In the genomic region with DNA sequence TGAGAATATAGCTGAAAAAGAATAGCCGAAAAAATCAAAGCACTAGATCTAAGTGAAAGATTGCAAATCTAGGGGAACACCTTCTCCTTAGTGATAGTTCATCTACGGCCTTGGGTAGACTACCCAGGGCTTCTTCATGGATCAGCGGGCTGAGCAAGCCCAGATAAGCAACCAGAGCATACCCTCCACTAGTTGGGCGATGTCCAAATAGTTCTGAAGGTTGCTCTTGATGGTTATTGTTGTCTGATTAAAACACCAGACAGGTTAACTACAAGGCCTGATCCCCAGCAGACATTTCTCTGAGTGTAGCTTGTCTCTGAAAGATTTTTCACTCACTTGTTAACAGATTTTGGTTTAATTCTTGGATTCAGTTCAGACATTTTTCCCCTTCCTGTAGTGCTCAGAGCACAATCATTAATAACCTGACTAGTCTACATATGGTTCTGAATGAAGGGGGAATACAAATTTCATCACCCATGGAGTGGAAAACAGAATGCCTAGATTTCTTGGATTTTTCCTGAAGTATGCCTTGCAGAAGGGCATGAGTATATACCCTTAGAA, we compare ENCODE assay signal across 31 cellular contexts.
A peak's percentile ranks its signal among the peaks of the same experiment; 100 is the strongest.
DNase-seq lines count a peak whose midpoint lies in the region; ATAC-seq, FAIRE-seq and TF ChIP-seq lines count a peak whose summit lies in the region.
"Had no signal": no experiment of that assay in that cellular context is flagged by ENCODE, and none has a peak within 500 bp of the region (broad histone marks: within the 10 kb centered on the region; RNA-seq: fewer than 3 reads in every experiment).

No MANE protein-coding gene starts in this region.

- no peak for TF ChIP-seq EP300 in A549 (IDR thresholded peaks at IDR 0.05)

- H3K4me3 ChIP-seq in A549 (no peak overlapping the region), endothelial cell of umbilical vein (replicated peaks in 1 of 3; ENCODE audit: insufficient read depth in 1 of 3, low read depth in 1 of 3, low read length in 3 of 3) (no peak overlapping the region), parathyroid adenoma (ENCODE audit: low read depth, low read length) (no peak overlapping the region)
- H3K4me3 ChIP-seq: heart left ventricle, psoas muscle, sigmoid colon, SJCRH30 had no signal

- H3K9me1 ChIP-seq in endothelial cell of umbilical vein (replicated peaks; ENCODE audit: control insufficient read depth, extremely low read depth, insufficient read depth, low read length): no peaks in the 10 kb centered on the region

- peak; percentile 43 for FAIRE-seq in A549 (lab: Jason Lieb, UNC)
- FAIRE-seq in endothelial cell of umbilical vein (lab: Jason Lieb, UNC): no peak
- FAIRE-seq: GM19239, H1 had no signal

- H3K4me2 ChIP-seq in A549 (no peak overlapping the region), endothelial cell of umbilical vein (ENCODE audit: insufficient read depth, low read length) (no peak overlapping the region), parathyroid adenoma (ENCODE audit: low read length) (no peak overlapping the region)

- intact Hi-C loops in endothelial cell of umbilical vein (cut with micrococcal nuclease): no loop called here

- no TSS peak for BruUV-seq in endothelial cell of umbilical vein (replicated peaks; lab: Mats Ljungman, UMichigan)

- H2AFZ ChIP-seq in endothelial cell of umbilical vein (ENCODE audit: low read depth, low read length): no peak overlapping the region
- H2AFZ ChIP-seq in parathyroid adenoma: peak overlapping the region; percentile 8

- DNase-seq in A549 (ENCODE audit: low read depth in 1 of 2, low spot score in 1 of 2) (no peak), NCI-H226 (peak; percentile 54), endothelial cell of umbilical vein (ENCODE audit: low read depth, low spot score) (peak; percentile 7), COLO829 (ENCODE audit: low spot score) (no peak), NCI-H2029 treated with DMSO at 0.1 percent for 48 hours (lab: John Stamatoyannopoulos, UW) (no peak)
- DNase-seq: 8988T; activated CD4-positive, alpha-beta T cell treated with anti-CD3 and anti-CD28 coated beads for 4 hours; activated CD8-positive, alpha-beta T cell treated with anti-CD3 and anti-CD28 coated beads, Interleukin-2, amount 10 ng/mL, durations not matched to agents 7 days and 5 days; activated naive CD4-positive, alpha-beta T cell treated with anti-CD3 and anti-CD28 coated beads, Interleukin-2, amount 50 U/mL, for 16 hours; amniotic stem cell; CD4-positive, alpha-beta memory T cell; effector CD8-positive, alpha-beta T cell; EL; heart left ventricle; islet precursor cell; Karpas-422; NCI-H1436; NCI-H774; psoas muscle; sigmoid colon; SJCRH30; stimulated activated CD4-positive, alpha-beta T cell treated with anti-CD3 and anti-CD28 coated beads, Interleukin-4, amount 100 ng/mL, for 24 hours; SW 1271 had no signal

- H3K4me1 ChIP-seq in A549 (peaks cover 69% of the 10 kb centered on the region), endothelial cell of umbilical vein (ENCODE audit: control insufficient read depth, extremely low read depth, insufficient read depth, low read length) (peaks cover 20% of the 10 kb centered on the region), parathyroid adenoma (peaks cover 13% of the 10 kb centered on the region)

- CTCF ChIA-PET in A549 (lab: Yijun Ruan, JAX) (no interaction called here), endothelial cell of umbilical vein (lab: Charles Lee) (interaction anchor here (0.9 kb wide), 1 partner anchor 24 kb away, joined by 4 read pairs; no protein-coding TSS in a partner anchor)

- peaks cover 51% of the 10 kb centered on the region for H3K36me3 Mint-ChIP-seq in stimulated activated memory B cell treated with anti-CD40 and anti-IgM and Interleukin-4, amounts not matched to agents 10 μg/mL and 1 μg/mL and 100 μg/mL, for 72 hours
- H3K36me3 Mint-ChIP-seq: type B pancreatic cell had no signal

- H3K9ac ChIP-seq in endothelial cell of umbilical vein (replicated peaks; ENCODE audit: extremely low read depth, insufficient read depth, low read length) (no peak overlapping the region), parathyroid adenoma (no peak overlapping the region)

- no peaks in the 10 kb centered on the region for H3K36me3 ChIP-seq in endothelial cell of umbilical vein (ENCODE audit: control insufficient read depth in 2 of 2, extremely low read depth in 1 of 2, insufficient read depth in 2 of 2, low read length in 2 of 2)
- H3K36me3 ChIP-seq in parathyroid adenoma (ENCODE audit: control insufficient read depth, insufficient read depth, low read length): no peaks in the 10 kb centered on the region
- H3K36me3 ChIP-seq: sigmoid colon, SJCRH30 had no signal

- WGBS in A549 (ENCODE audit: missing lambda C conversion rate): 88% methylated on average over 4 of the region's 4 CpGs

- no peaks in the 10 kb centered on the region for H4K20me1 ChIP-seq in endothelial cell of umbilical vein (replicated peaks; ENCODE audit: control insufficient read depth, extremely low read depth, insufficient read depth, low read length)

- peaks cover 5% of the 10 kb centered on the region for H3K9me3 Mint-ChIP-seq in stimulated activated memory B cell treated with anti-CD40 and anti-IgM and Interleukin-4, amounts not matched to agents 10 μg/mL and 1 μg/mL and 100 μg/mL, for 72 hours
- H3K9me3 Mint-ChIP-seq: activated T-helper 17 cell treated with anti-CD3 and anti-CD28 coated beads, Interleukin-2, amount 50 U/mL, for 72 hours; type B pancreatic cell had no signal

- H3K9me3 ChIP-seq in A549 (0 out of 3 replicates have a peak, but pooled peaks cover 2% of the 10 kb centered on the region), endothelial cell of umbilical vein (replicated peaks; ENCODE audit: control insufficient read depth, insufficient read depth, low read length) (no peaks in the 10 kb centered on the region), parathyroid adenoma (ENCODE audit: control insufficient read depth, low read length) (no peaks in the 10 kb centered on the region)
- H3K9me3 ChIP-seq: heart left ventricle, psoas muscle, sigmoid colon, SJCRH30 had no signal

- no peak for TF ChIP-seq RAD21 in A549 (conservative IDR thresholded peaks at IDR 0.05 in 1 of 2, IDR thresholded peaks at IDR 0.05 in 1 of 2)

- H3K27ac ChIP-seq in A549 (peak overlapping the region; percentile 12 to 64; a peak in 4 of 6 replicates), endothelial cell of umbilical vein (ENCODE audit: insufficient read depth, low read depth, low read length) (no peak overlapping the region), parathyroid adenoma (peak overlapping the region; percentile 2)
- H3K27ac ChIP-seq: psoas muscle, sigmoid colon, SJCRH30, VCaP had no signal

- no peak overlapping the region for H3K27ac Mint-ChIP-seq in stimulated activated memory B cell treated with anti-CD40 and anti-IgM and Interleukin-4, amounts not matched to agents 10 μg/mL and 1 μg/mL and 100 μg/mL, for 72 hours
- H3K27ac Mint-ChIP-seq: type B pancreatic cell had no signal

- no peak overlapping the region for H3K4me3 Mint-ChIP-seq in stimulated activated memory B cell treated with anti-CD40 and anti-IgM and Interleukin-4, amounts not matched to agents 10 μg/mL and 1 μg/mL and 100 μg/mL, for 72 hours
- H3K4me3 Mint-ChIP-seq: activated CD8-positive, alpha-beta T cell treated with anti-CD3 and anti-CD28 coated beads, Interleukin-2, amount 10 ng/mL, durations not matched to agents 7 days and 5 days; type B pancreatic cell had no signal

- H3K27me3 ChIP-seq in endothelial cell of umbilical vein (ENCODE audit: control insufficient read depth in 2 of 2, insufficient read depth in 2 of 2, low read length in 2 of 2) (no peaks in the 10 kb centered on the region), parathyroid adenoma (ENCODE audit: control insufficient read depth, insufficient read depth, low read length) (no peaks in the 10 kb centered on the region)
- H3K27me3 ChIP-seq: heart left ventricle, sigmoid colon, SJCRH30 had no signal

- dilution Hi-C loops in endothelial cell of umbilical vein (cut with MboI; ENCODE audit: extremely low pct_ligation_motif_present, low sequenced_read_pairs): no loop called here

- no peaks in the 10 kb centered on the region for H3K79me2 ChIP-seq in endothelial cell of umbilical vein (ENCODE audit: control insufficient read depth, insufficient read depth, low read length)
- no peaks in the 10 kb centered on the region for H3K79me2 ChIP-seq in parathyroid adenoma

- ATAC-seq in A549 (no peak), GM21390 (IDR thresholded peaks at IDR 0.05; ENCODE audit: unreplicated experiment) (no peak)
- ATAC-seq in stimulated activated memory B cell treated with anti-CD40 and anti-IgM and Interleukin-4, amounts not matched to agents 10 μg/mL and 1 μg/mL and 100 μg/mL, for 72 hours: no peak
- ATAC-seq: activated CD8-positive, alpha-beta T cell treated with anti-CD3 and anti-CD28 coated beads, Interleukin-2, amount 10 ng/mL, durations not matched to agents 7 days and 5 days; activated T-helper 17 cell treated with anti-CD3 and anti-CD28 coated beads, Interleukin-2, amount 50 U/mL, for 72 hours; heart left ventricle; psoas muscle had no signal

- TF ChIP-seq POLR2A in A549 (IDR thresholded peaks at IDR 0.05; ENCODE audit: low read length) (no peak), endothelial cell of umbilical vein (IDR thresholded peaks at IDR 0.05; ENCODE audit: low read depth, low read length) (no peak)

- TF ChIP-seq CTCF in A549 (IDR thresholded peaks at IDR 0.05) (no peak), endothelial cell of umbilical vein (IDR thresholded peaks at IDR 0.05; ENCODE audit: extremely low read depth in 1 of 2, insufficient read depth in 1 of 2, low read depth in 1 of 2, low read length in 2 of 2) (no peak), parathyroid adenoma (IDR thresholded peaks at IDR 0.05) (no peak)

- H3K4me1 Mint-ChIP-seq in stimulated activated memory B cell treated with anti-CD40 and anti-IgM and Interleukin-4, amounts not matched to agents 10 μg/mL and 1 μg/mL and 100 μg/mL, for 72 hours: no peaks in the 10 kb centered on the region

- H3K27me3 Mint-ChIP-seq in stimulated activated memory B cell treated with anti-CD40 and anti-IgM and Interleukin-4, amounts not matched to agents 10 μg/mL and 1 μg/mL and 100 μg/mL, for 72 hours: no peaks in the 10 kb centered on the region
- H3K27me3 Mint-ChIP-seq: activated T-helper 17 cell treated with anti-CD3 and anti-CD28 coated beads, Interleukin-2, amount 50 U/mL, for 72 hours; CD4-positive, alpha-beta memory T cell; type B pancreatic cell had no signal

- POLR2A ChIA-PET in A549 (lab: Yijun Ruan, JAX): no interaction called here
- POLR2A ChIA-PET in endothelial cell of umbilical vein (lab: Charles Lee): no interaction called here

TF ChIP-seq in A549, 52 proteins besides CTCF, POLR2A, EP300 and RAD21 (continues in another document):
- TF ChIP-seq PHF8 (IDR thresholded peaks at IDR 0.05; ENCODE audit: borderline replicate concordance, low read depth) (no peak), HDAC2 (IDR thresholded peaks at IDR 0.05) (no peak), SREBF2 (IDR thresholded peaks at IDR 0.05) (no peak), BHLHE40 (IDR thresholded peaks at IDR 0.05; ENCODE audit: low read depth, low read length) (no peak)

TF ChIP-seq in endothelial cell of umbilical vein, 7 proteins besides CTCF, POLR2A, EP300 and RAD21 (continues in another document):
- no peak for TF ChIP-seq EZH2 (IDR thresholded peaks at IDR 0.05; ENCODE audit: borderline replicate concordance, low read depth, low read length, severe bottlenecking)
- no peak for TF ChIP-seq JUN (IDR thresholded peaks at IDR 0.05; ENCODE audit: borderline replicate concordance, insufficient read depth, insufficient read length, low read depth)
- TF ChIP-seq POLR2AphosphoS5 (IDR thresholded peaks at IDR 0.05; ENCODE audit: insufficient read depth, low read depth, low read length): no peak

Comparison
In these comparisons a context has a peak if more than half of its experiments do, and no peak if none do; other contexts are left out.
1. DNase-seq: peak in NCI-H226 (single experiment) and endothelial cell of umbilical vein (single experiment); none in A549 (0 of 2), COLO829 (single experiment) and NCI-H2029 treated with DMSO at 0.1 percent for 48 hours (single experiment).